Comparison of ENCODE assay signal across 1 cellular context in genomic region chr11:103528596-103528995, GRCh38.
TF ChIP-seq lines count a peak whose summit lies in the region.

No MANE protein-coding gene starts in this region.

TF ChIP-seq in endothelial cell of umbilical vein, 7 proteins besides CTCF, POLR2A, EP300 and RAD21:
- TF ChIP-seq POLR2AphosphoS5 (IDR thresholded peaks at IDR 0.05; ENCODE audit: insufficient read depth, low read depth, low read length) (no peak), EZH2 (IDR thresholded peaks at IDR 0.05; ENCODE audit: borderline replicate concordance, low read depth, low read length, severe bottlenecking) (no peak), GATA2 (IDR thresholded peaks at IDR 0.05; ENCODE audit: insufficient read depth, insufficient read length, low read depth, low read length) (no peak), JUN (IDR thresholded peaks at IDR 0.05; ENCODE audit: borderline replicate concordance, insufficient read depth, insufficient read length, low read depth) (no peak), MYC (IDR thresholded peaks at IDR 0.05; ENCODE audit: low read depth, low read length) (no peak), MAX (IDR thresholded peaks at IDR 0.05; ENCODE audit: insufficient read depth, insufficient read length) (no peak), FOS (IDR thresholded peaks at IDR 0.05; ENCODE audit: borderline replicate concordance, insufficient read depth, low read length) (no peak)
